1 cellular context compared by ENCODE assay signal in genomic region chr4:107930821-107931774, GRCh38.
TF ChIP-seq lines count a peak whose summit lies in the region.

TSS of gene CYP2U1 (plus strand) at chr4:107931549. CDS start at chr4:107931644, 95 bp downstream.

TF ChIP-seq in K562, 482 proteins besides CTCF, POLR2A, EP300 and RAD21 (continued from another document):
- TF ChIP-seq ZNF407 (IDR thresholded peaks at IDR 0.05; ENCODE audit: low read depth) (no peak), MLLT1 (IDR thresholded peaks at IDR 0.05) (no peak), ZNF124 (CRISPR knock-in tag; IDR thresholded peaks at IDR 0.05) (no peak), SAFB2 (IDR thresholded peaks at IDR 0.05; ENCODE audit: borderline replicate concordance, low read depth, low read length, severe bottlenecking) (no peak), ZBTB7A (IDR thresholded peaks at IDR 0.05; ENCODE audit: borderline replicate concordance, control insufficient read depth, low read depth, low read length) (peak; percentile 12; the same call in 1 of the 2 replicates), E2F6 (IDR thresholded peaks at IDR 0.05; ENCODE audit: borderline replicate concordance in 1 of 2, extremely low read depth in 1 of 2, insufficient read depth in 1 of 2, insufficient read length in 1 of 2, low read depth in 1 of 2, low read length in 1 of 2, poor library complexity in 1 of 2, severe bottlenecking in 1 of 2) (peak; percentile 21 to 47), YY1 (IDR thresholded peaks at IDR 0.05; ENCODE audit: borderline replicate concordance in 1 of 3, control insufficient read depth in 1 of 3, extremely low read depth in 1 of 3, insufficient read depth in 3 of 3, insufficient read length in 1 of 3, insufficient replicate concordance in 2 of 3, low read depth in 1 of 3, low read length in 2 of 3) (no peak), SPI1 (IDR thresholded peaks at IDR 0.05; ENCODE audit: borderline replicate concordance, low read depth, low read length) (no peak), MAZ (CRISPR knock-in tag; conservative IDR thresholded peaks at IDR 0.05 in 1 of 2, IDR thresholded peaks at IDR 0.05 in 1 of 2) (0 out of 4 replicates have a peak, but pooled peaks of 1 of the 2 experiments have one; percentile 17), ZNF695 (CRISPR knock-in tag; IDR thresholded peaks at IDR 0.05) (no peak), ZSCAN32 (CRISPR knock-in tag; IDR thresholded peaks at IDR 0.05) (no peak), ATF1 (CRISPR knock-in tag; IDR thresholded peaks at IDR 0.05) (no peak), ATF1 (tag; IDR thresholded peaks at IDR 0.05) (peak; percentile 37), ZNF41 (CRISPR knock-in tag; conservative IDR thresholded peaks at IDR 0.05) (no peak), MGA (IDR thresholded peaks at IDR 0.05) (peak; percentile 29; the same call in 1 of the 2 replicates), GABPB1 (CRISPR knock-in tag; IDR thresholded peaks at IDR 0.05) (no peak), ZBTB1 (CRISPR knock-in tag; IDR thresholded peaks at IDR 0.05; ENCODE audit: borderline replicate concordance, low read depth) (no peak), NR2C1 (IDR thresholded peaks at IDR 0.05) (no peak), NR2C1 (tag; IDR thresholded peaks at IDR 0.05) (no peak), ZBTB43 (CRISPR knock-in tag; IDR thresholded peaks at IDR 0.05) (no peak), SMARCE1 (IDR thresholded peaks at IDR 0.05) (no peak)
